ENCODE assay signal across 2 cellular contexts in the genomic region with DNA sequence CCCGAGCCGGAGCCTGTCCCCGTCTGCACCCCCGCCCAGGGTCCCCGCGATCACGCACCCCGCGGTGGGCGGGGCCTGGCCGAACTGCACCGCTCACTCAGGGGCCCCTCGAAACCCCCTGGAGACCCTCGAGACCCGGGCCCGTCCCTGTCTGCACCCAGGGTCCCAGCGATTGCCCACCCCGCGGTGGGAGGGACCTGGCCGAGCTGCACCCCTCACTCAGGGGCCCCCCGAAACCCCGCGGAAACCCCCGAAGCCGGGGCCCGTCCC.
TF ChIP-seq lines count a peak whose summit lies in the region.

No MANE protein-coding gene starts in this region.

TF ChIP-seq in SK-N-SH, 30 proteins besides CTCF, POLR2A, EP300 and RAD21 (continued from another document):
- TF ChIP-seq CHD2 (IDR thresholded peaks at IDR 0.05; ENCODE audit: low read length, partially characterized antibody) (no peak), SIN3A (IDR thresholded peaks at IDR 0.05; ENCODE audit: borderline replicate concordance, low read depth, low read length) (no peak), FOXM1 (IDR thresholded peaks at IDR 0.05; ENCODE audit: low read depth) (no peak), FOSL2 (IDR thresholded peaks at IDR 0.05; ENCODE audit: borderline replicate concordance, low read depth) (no peak)
- TF ChIP-seq, protein P1, sequence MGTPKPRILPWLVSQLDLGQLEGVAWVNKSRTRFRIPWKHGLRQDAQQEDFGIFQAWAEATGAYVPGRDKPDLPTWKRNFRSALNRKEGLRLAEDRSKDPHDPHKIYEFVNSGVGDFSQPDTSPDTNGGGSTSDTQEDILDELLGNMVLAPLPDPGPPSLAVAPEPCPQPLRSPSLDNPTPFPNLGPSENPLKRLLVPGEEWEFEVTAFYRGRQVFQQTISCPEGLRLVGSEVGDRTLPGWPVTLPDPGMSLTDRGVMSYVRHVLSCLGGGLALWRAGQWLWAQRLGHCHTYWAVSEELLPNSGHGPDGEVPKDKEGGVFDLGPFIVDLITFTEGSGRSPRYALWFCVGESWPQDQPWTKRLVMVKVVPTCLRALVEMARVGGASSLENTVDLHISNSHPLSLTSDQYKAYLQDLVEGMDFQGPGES (IDR thresholded peaks at IDR 0.05; ENCODE audit: low read depth, low read length) = no peak

TF ChIP-seq in SK-N-SH treated with all-trans-retinoic acid at 6 μM for 48 hours, 23 proteins besides CTCF, POLR2A, EP300 and RAD21 (continued from another document):
- TF ChIP-seq, protein P2, sequence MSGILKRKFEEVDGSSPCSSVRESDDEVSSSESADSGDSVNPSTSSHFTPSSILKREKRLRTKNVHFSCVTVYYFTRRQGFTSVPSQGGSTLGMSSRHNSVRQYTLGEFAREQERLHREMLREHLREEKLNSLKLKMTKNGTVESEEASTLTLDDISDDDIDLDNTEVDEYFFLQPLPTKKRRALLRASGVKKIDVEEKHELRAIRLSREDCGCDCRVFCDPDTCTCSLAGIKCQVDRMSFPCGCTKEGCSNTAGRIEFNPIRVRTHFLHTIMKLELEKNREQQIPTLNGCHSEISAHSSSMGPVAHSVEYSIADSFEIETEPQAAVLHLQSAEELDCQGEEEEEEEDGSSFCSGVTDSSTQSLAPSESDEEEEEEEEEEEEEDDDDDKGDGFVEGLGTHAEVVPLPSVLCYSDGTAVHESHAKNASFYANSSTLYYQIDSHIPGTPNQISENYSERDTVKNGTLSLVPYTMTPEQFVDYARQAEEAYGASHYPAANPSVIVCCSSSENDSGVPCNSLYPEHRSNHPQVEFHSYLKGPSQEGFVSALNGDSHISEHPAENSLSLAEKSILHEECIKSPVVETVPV (CRISPR knock-in tag; IDR thresholded peaks at IDR 0.05) = no peak
- TF ChIP-seq SNAI2 (CRISPR knock-in tag; IDR thresholded peaks at IDR 0.05) = no peak
- TF ChIP-seq ISL1 (CRISPR knock-in tag; IDR thresholded peaks at IDR 0.05) = no peak
- no peak for TF ChIP-seq ZNF70 (CRISPR knock-in tag; IDR thresholded peaks at IDR 0.05)
- TF ChIP-seq TCF4 (CRISPR knock-in tag; IDR thresholded peaks at IDR 0.05; ENCODE audit: borderline replicate concordance) = no peak
- TF ChIP-seq ESRRG (CRISPR knock-in tag; IDR thresholded peaks at IDR 0.05) = no peak
- TF ChIP-seq ZC3H10 (CRISPR knock-in tag; IDR thresholded peaks at IDR 0.05) = no peak
- no peak for TF ChIP-seq ARNTL (CRISPR knock-in tag; IDR thresholded peaks at IDR 0.05; ENCODE audit: borderline replicate concordance, low read depth)
- no peak for TF ChIP-seq PPARA (CRISPR knock-in tag; IDR thresholded peaks at IDR 0.05; ENCODE audit: borderline replicate concordance)
- TF ChIP-seq, protein P3, sequence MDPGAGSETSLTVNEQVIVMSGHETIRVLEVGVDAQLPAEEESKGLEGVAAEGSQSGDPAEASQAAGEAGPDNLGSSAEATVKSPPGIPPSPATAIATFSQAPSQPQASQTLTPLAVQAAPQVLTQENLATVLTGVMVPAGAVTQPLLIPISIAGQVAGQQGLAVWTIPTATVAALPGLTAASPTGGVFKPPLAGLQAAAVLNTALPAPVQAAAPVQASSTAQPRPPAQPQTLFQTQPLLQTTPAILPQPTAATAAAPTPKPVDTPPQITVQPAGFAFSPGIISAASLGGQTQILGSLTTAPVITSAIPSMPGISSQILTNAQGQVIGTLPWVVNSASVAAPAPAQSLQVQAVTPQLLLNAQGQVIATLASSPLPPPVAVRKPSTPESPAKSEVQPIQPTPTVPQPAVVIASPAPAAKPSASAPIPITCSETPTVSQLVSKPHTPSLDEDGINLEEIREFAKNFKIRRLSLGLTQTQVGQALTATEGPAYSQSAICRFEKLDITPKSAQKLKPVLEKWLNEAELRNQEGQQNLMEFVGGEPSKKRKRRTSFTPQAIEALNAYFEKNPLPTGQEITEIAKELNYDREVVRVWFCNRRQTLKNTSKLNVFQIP (CRISPR knock-in tag; IDR thresholded peaks at IDR 0.05; ENCODE audit: borderline replicate concordance, low read depth) = no peak
- no peak for TF ChIP-seq ZFP3 (CRISPR knock-in tag; IDR thresholded peaks at IDR 0.05)
- no peak for TF ChIP-seq ZNF565 (CRISPR knock-in tag; conservative IDR thresholded peaks at IDR 0.05; ENCODE audit: low read depth)
TF ChIP-seq in SK-N-SH treated with all-trans-retinoic acid at 6 μM for 48 hours: peak in this region for 0.
